In genomic region chr10:73997479-73997805, GRCh38 we compare ENCODE assay signal across 1 cellular context.
TF ChIP-seq lines count a peak whose summit lies in the region.

No MANE protein-coding gene starts in this region.

TF ChIP-seq in K562, 482 proteins besides CTCF, POLR2A, EP300 and RAD21 (continued from another document):
- no peak for TF ChIP-seq ZNF24 (IDR thresholded peaks at IDR 0.05)
- no peak for TF ChIP-seq NR2C1 (IDR thresholded peaks at IDR 0.05)
- TF ChIP-seq NR2C1 (tag; IDR thresholded peaks at IDR 0.05) = no peak
- no peak for TF ChIP-seq ZNF398 (CRISPR knock-in tag; IDR thresholded peaks at IDR 0.05)
- TF ChIP-seq RHOXF2B (CRISPR knock-in tag; conservative IDR thresholded peaks at IDR 0.05) = 0 out of 2 replicates have a peak, but pooled peaks have one; percentile 52
- no peak for TF ChIP-seq FIP1L1 (IDR thresholded peaks at IDR 0.05; ENCODE audit: low read depth, low read length, poor library complexity, severe bottlenecking)
- no peak for TF ChIP-seq NBN (IDR thresholded peaks at IDR 0.05; ENCODE audit: low read depth)
- no peak for TF ChIP-seq ZSCAN32 (CRISPR knock-in tag; IDR thresholded peaks at IDR 0.05)
- TF ChIP-seq MEIS2 (IDR thresholded peaks at IDR 0.05; ENCODE audit: partially characterized antibody) = no peak
- TF ChIP-seq PHF20 (IDR thresholded peaks at IDR 0.05; ENCODE audit: partially characterized antibody) = no peak
- no peak for TF ChIP-seq RNF219 (CRISPR knock-in tag; IDR thresholded peaks at IDR 0.05)
- no peak for TF ChIP-seq HDAC6 (IDR thresholded peaks at IDR 0.05; ENCODE audit: low read depth, low read length)
TF ChIP-seq in K562: peak in this region for 30.
